In the genomic region with DNA sequence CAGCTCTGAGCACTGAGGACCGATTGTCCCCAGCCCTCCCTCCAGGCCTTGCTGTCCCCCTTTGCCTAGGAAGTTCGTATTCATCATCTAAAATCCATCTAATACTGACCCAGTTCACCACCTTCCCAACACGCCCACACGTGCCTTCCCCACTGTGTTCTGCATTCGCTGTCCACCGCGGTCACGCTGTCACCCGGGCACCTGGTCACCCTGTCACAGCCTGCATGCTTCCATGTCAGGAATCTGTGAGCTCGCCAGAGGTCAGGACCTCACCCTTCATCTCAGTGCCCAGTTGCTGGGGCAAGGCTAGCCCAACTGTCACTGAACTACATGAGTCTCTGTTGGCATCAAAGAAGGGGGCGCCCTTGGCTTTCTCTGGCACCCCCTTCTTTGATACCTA, we compare ENCODE assay signal across 8 cellular contexts.
"Had no signal": no experiment of that assay in that cellular context is flagged by ENCODE, and none has a peak within 500 bp of the region (broad histone marks: within the 10 kb centered on the region; RNA-seq: fewer than 3 reads in every experiment).

No MANE protein-coding gene starts in this region.

- H2AFZ ChIP-seq: GM23248 had no signal

- DNase-seq: GM23248, H9, HCEC 1CT, IMR-90 had no signal

- FAIRE-seq: H1, H54, K562 had no signal

- H3K27ac Mint-ChIP-seq: H9 had no signal

- H3K9ac ChIP-seq: GM23248 had no signal

- H3K27ac ChIP-seq: GM23248, HL-60 had no signal

- H3K4me3 Mint-ChIP-seq: H9 had no signal

- H3K4me1 Mint-ChIP-seq: H9 had no signal

- ATAC-seq: K562 had no signal

- H3K4me3 ChIP-seq: GM23248, K562 had no signal
